In genomic region chr15:43776101-43776717, GRCh38 we compare ENCODE assay signal across 8 cellular contexts. TPM values are rescaled to one million over a fixed set of nuclear protein-coding genes. Genes with fewer than 3 reads are reported as not detected.
DNase-seq lines count a peak whose midpoint lies in the region; ATAC-seq and TF ChIP-seq lines count a peak whose summit lies in the region.

No MANE protein-coding gene starts in this region.

- peaks cover 26% of the 10 kb centered on the region for H3K4me1 Mint-ChIP-seq in CD14-positive monocyte

- H3K4me3 ChIP-seq in WI38 (ENCODE audit: low read depth, low read length): peak overlapping the region; percentile 74

- peaks cover 14 to 23% of the 10 kb centered on the region in 2 donors for H3K36me3 Mint-ChIP-seq in CD14-positive monocyte

- DNase-seq in CD14-positive monocyte (ENCODE audit: low spot score) (no peak), omental fat pad (ENCODE audit: low spot score) (no peak), hepatic stellate cell (ENCODE audit: low spot score) (no peak), HuH-7 (ENCODE audit: low spot score) (no peak)

- peak overlapping the region; percentile 93 to 94 for H3K4me3 Mint-ChIP-seq in CD14-positive monocyte

- TF ChIP-seq CTCF in CD14-positive monocyte (IDR thresholded peaks at IDR 0.05): no peak
- no peak for TF ChIP-seq CTCF in WI38 (IDR thresholded peaks at IDR 0.05; ENCODE audit: low read depth, low read length)
- no peak for TF ChIP-seq CTCF in omental fat pad (IDR thresholded peaks at IDR 0.05)

- intact Hi-C loops in CD14-positive monocyte (cut with micrococcal nuclease): no loop called here

- ATAC-seq in GM19025 (IDR thresholded peaks at IDR 0.05; ENCODE audit: low read depth, unreplicated experiment) (peak; percentile 67), HG03108 (IDR thresholded peaks at IDR 0.05; ENCODE audit: unreplicated experiment) (peak; percentile 63), esophagus mucosa (peak; percentile 28), omental fat pad (ENCODE audit: low FRiP score) (peak; percentile 16)

- H3K27me3 Mint-ChIP-seq in CD14-positive monocyte (ENCODE audit: low read depth in 3 of 3): peaks cover 0 to 3% (median 2%) of the 10 kb centered on the region in 3 donors

- H3K9me3 Mint-ChIP-seq in CD14-positive monocyte: no peaks in the 10 kb centered on the region

- H3K27ac Mint-ChIP-seq in CD14-positive monocyte: peak overlapping the region in 2 of 7 donors; percentile 20 to 94

RNA-seq across cellular contexts. Expression of gene ELL3, which starts 0.6 kb away (rescaled TPM):
- polyA plus RNA-seq in CD14-positive monocyte: 1 to 10 TPM in 1 of 2 donors, under 1 TPM in 1; 0.29 to 1.2 TPM
- 12.7 TPM for total RNA-seq in esophagus mucosa
- total RNA-seq in omental fat pad: 1 to 10 TPM; 1.1 to 7.1 (median 2.4) TPM

RNA-seq across cellular contexts. Expression of gene SERF2, which starts 15.9 kb away (rescaled TPM):
- polyA plus RNA-seq in CD14-positive monocyte: 1,000 to 10,000 TPM; 2,483 to 3,135 TPM
- total RNA-seq in esophagus mucosa (616 TPM), omental fat pad (100 to 1,000 TPM; 790 to 927 (median 897) TPM)

RNA-seq across cellular contexts. Expression of gene SERINC4, which starts 23.8 kb away (rescaled TPM):
- under 1 TPM; 0.56 to 0.70 TPM for polyA plus RNA-seq in CD14-positive monocyte
- total RNA-seq in esophagus mucosa (0.36 TPM), omental fat pad (not detected)

RNA-seq across cellular contexts. Expression of gene HYPK, which starts 24.2 kb away (rescaled TPM):
- polyA plus RNA-seq in CD14-positive monocyte: 1 to 10 TPM; 4.4 to 5.3 TPM
- total RNA-seq in esophagus mucosa (14.0 TPM), omental fat pad (10 to 100 TPM; 10.2 to 19.0 (median 14.8) TPM)

RNA-seq across cellular contexts. Expression of gene PDIA3, which starts 30.0 kb away (rescaled TPM):
- polyA plus RNA-seq in CD14-positive monocyte: 100 to 1,000 TPM; 195 to 305 TPM
- total RNA-seq in esophagus mucosa (209 TPM), omental fat pad (100 to 1,000 TPM in 3 of 4 donors, 10 to 100 TPM in 1; 99.0 to 143 (median 132) TPM)

Comparison
In these comparisons a context has a peak if more than half of its experiments do, and no peak if none do; other contexts are left out.
1. ATAC-seq: peak in every context shown above with its lines; median percentile 67 in GM19025; 63 in HG03108; 28 in esophagus mucosa; 16 in omental fat pad.